Comparison of ENCODE assay signal across 1 cellular context in genomic region chr20:750801-751200, GRCh38.
TF ChIP-seq lines count a peak whose summit lies in the region.

No MANE protein-coding gene starts in this region.

TF ChIP-seq in HepG2, 621 proteins besides CTCF, POLR2A, EP300 and RAD21:
- TF ChIP-seq ZNF460 (CRISPR knock-in tag; IDR thresholded peaks at IDR 0.05; ENCODE audit: borderline replicate concordance) (no peak), NFYC (CRISPR knock-in tag; IDR thresholded peaks at IDR 0.05) (peak; percentile 61), NFIB (CRISPR knock-in tag; IDR thresholded peaks at IDR 0.05; ENCODE audit: borderline replicate concordance) (no peak), NFYB (CRISPR knock-in tag; IDR thresholded peaks at IDR 0.05) (peak; percentile 58), MNT (IDR thresholded peaks at IDR 0.05) (0 out of 2 replicates have a peak, but pooled peaks have one; percentile 16), ZNF766 (CRISPR knock-in tag; IDR thresholded peaks at IDR 0.05; ENCODE audit: borderline replicate concordance) (no peak), ATF7 (IDR thresholded peaks at IDR 0.05) (peak; percentile 40; the same call in 1 of the 2 replicates), ATF7 (CRISPR knock-in tag; IDR thresholded peaks at IDR 0.05) (no peak)
- TF ChIP-seq, protein P1, sequence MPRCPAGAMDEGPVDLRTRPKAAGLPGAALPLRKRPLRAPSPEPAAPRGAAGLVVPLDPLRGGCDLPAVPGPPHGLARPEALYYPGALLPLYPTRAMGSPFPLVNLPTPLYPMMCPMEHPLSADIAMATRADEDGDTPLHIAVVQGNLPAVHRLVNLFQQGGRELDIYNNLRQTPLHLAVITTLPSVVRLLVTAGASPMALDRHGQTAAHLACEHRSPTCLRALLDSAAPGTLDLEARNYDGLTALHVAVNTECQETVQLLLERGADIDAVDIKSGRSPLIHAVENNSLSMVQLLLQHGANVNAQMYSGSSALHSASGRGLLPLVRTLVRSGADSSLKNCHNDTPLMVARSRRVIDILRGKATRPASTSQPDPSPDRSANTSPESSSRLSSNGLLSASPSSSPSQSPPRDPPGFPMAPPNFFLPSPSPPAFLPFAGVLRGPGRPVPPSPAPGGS (CRISPR knock-in tag; IDR thresholded peaks at IDR 0.05) = no peak
- TF ChIP-seq, protein P2, sequence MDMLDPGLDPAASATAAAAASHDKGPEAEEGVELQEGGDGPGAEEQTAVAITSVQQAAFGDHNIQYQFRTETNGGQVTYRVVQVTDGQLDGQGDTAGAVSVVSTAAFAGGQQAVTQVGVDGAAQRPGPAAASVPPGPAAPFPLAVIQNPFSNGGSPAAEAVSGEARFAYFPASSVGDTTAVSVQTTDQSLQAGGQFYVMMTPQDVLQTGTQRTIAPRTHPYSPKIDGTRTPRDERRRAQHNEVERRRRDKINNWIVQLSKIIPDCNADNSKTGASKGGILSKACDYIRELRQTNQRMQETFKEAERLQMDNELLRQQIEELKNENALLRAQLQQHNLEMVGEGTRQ (IDR thresholded peaks at IDR 0.05; ENCODE audit: low read depth, low read length) = peak; percentile 64
- TF ChIP-seq, protein P2 (CRISPR knock-in tag; IDR thresholded peaks at IDR 0.05; ENCODE audit: borderline replicate concordance) = no peak; the same call in 1 of the 2 replicates
